10 cellular contexts compared by ENCODE assay signal in the genomic region with DNA sequence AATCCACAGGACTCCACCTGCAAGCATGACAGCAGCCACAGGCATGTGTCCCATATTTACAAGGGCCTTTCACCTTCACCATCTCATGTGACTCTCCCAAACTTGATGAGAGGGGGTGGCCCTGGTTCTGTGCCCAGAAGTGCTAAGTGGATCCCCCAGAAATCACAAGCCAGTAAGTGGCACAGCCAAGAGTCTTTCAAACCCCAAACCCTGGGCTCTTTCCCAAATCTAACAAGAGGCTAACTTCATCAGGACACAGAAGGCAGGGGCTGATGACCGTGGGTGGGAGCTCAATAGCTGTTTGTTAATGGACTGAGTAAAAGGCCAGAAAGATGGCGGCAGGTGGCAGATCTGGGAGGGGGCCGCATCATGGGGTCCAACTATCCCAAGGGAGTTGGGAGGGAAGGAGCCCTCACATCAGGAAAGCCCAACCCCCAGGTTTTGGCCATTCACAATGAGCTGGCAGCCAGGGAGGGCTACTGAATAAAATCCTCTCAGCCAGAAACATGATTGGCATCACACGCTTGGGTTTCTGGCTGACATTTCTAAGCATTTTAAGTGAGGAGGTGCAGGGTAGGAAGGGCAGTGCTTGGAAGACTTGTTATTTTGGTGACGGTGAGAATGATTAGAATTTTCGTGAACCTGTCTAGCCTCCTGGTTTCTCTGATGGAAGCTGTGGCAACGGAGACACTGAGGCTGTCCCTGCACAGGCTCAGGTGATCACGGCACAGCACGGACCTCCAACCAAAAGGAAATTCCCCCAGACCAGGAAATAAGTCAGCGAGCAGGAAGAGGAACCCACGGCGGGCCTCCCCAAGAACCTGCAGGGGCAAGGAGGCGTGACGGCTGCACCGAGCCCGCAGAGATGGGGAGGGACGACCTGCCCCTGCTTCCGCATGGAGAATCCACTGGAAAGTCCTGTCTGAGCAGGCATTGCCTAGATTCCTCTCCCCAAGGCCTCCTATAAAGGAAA.
DNase-seq lines count a peak whose midpoint lies in the region; ATAC-seq, FAIRE-seq and TF ChIP-seq lines count a peak whose summit lies in the region.
"Had no signal": no experiment of that assay in that cellular context is flagged by ENCODE, and none has a peak within 500 bp of the region (broad histone marks: within the 10 kb centered on the region; RNA-seq: fewer than 3 reads in every experiment).

No MANE protein-coding gene starts in this region.

- no peaks in the 10 kb centered on the region for H3K9me3 Mint-ChIP-seq in memory B cell
- H3K9me3 Mint-ChIP-seq: immature natural killer cell had no signal

- H3K27me3 Mint-ChIP-seq in memory B cell: peaks cover 17% of the 10 kb centered on the region

- peak; percentile 31 for ATAC-seq in GM21723 (IDR thresholded peaks at IDR 0.05; ENCODE audit: unreplicated experiment)
- peak; percentile 73 for ATAC-seq in memory B cell (ENCODE audit: low read depth)
- ATAC-seq in GM18870 (IDR thresholded peaks at IDR 0.05; ENCODE audit: unreplicated experiment): no peak
- no peak for ATAC-seq in HG02588 (IDR thresholded peaks at IDR 0.05; ENCODE audit: unreplicated experiment)

- peaks cover 61% of the 10 kb centered on the region for H3K4me1 Mint-ChIP-seq in memory B cell

- DNase-seq in GM12891 (ENCODE audit: insufficient read length, low spot score) (no peak), memory B cell (ENCODE audit: low spot score in 2 of 2) (peak in 1 of 2 donors; percentile 59), CD1c-positive myeloid dendritic cell (ENCODE audit: extremely low spot score) (no peak), NCI-H187 treated with DMSO at 0.1 percent for 48 hours (lab: John Stamatoyannopoulos, UW) (no peak)
- peak; percentile 35 to 46 for DNase-seq in activated T-cell treated with anti-CD3 and anti-CD28 coated beads, Interleukin-2, amount 50 U/mL, for 48 hours
- DNase-seq: immature natural killer cell, NCI-H1694 treated with DMSO at 0.1 percent for 48 hours had no signal

- no peak for TF ChIP-seq POLR2A in GM12891 (IDR thresholded peaks at IDR 0.05; ENCODE audit: low read depth, low read length)

- peak; percentile 75 for FAIRE-seq in GM12891 (lab: Jason Lieb, UNC)

- H3K27ac Mint-ChIP-seq in memory B cell: peak overlapping the region; percentile 77

- peak overlapping the region; percentile 74 for H3K4me3 Mint-ChIP-seq in memory B cell
- H3K4me3 Mint-ChIP-seq: immature natural killer cell had no signal

- H3K36me3 Mint-ChIP-seq in memory B cell: peaks cover 2% of the 10 kb centered on the region

TF ChIP-seq in GM12891, 5 proteins besides CTCF, POLR2A, EP300 and RAD21:
- TF ChIP-seq POLR2AphosphoS5 (IDR thresholded peaks at IDR 0.05; ENCODE audit: low read depth, low read length) (peak; percentile 78), SPI1 (IDR thresholded peaks at IDR 0.05; ENCODE audit: low read depth, low read length) (peak; percentile 73), POU2F2 (IDR thresholded peaks at IDR 0.05; ENCODE audit: low read depth, low read length) (no peak), TAF1 (IDR thresholded peaks at IDR 0.05; ENCODE audit: low read depth, low read length) (no peak), PAX5 (IDR thresholded peaks at IDR 0.05; ENCODE audit: insufficient read depth, low read length, severe bottlenecking) (peak; percentile 100)
TF ChIP-seq in GM12891: peak in this region for 3.

Comparison
In these comparisons a context has a peak if more than half of its experiments do, and no peak if none do; other contexts are left out.
1. DNase-seq: peak in activated T-cell treated with anti-CD3 and anti-CD28 coated beads, Interleukin-2, amount 50 U/mL, for 48 hours (2 of 2); none in GM12891 (single experiment), CD1c-positive myeloid dendritic cell (single experiment) and NCI-H187 treated with DMSO at 0.1 percent for 48 hours (single experiment).
2. ATAC-seq: peak in GM21723 (single experiment) and memory B cell (single experiment); none in GM18870 (single experiment) and HG02588 (single experiment).